ENCODE assay signal across 17 cellular contexts in genomic region chr4:28211714-28212470, GRCh38.
"Had no signal": no experiment of that assay in that cellular context is flagged by ENCODE, and none has a peak within 500 bp of the region (broad histone marks: within the 10 kb centered on the region; RNA-seq: fewer than 3 reads in every experiment).

No MANE protein-coding gene starts in this region.

- H3K9me3 Mint-ChIP-seq: neural crest cell had no signal

- DNase-seq: activated B cell treated with CpG ODN at 0.5 μM for 24 hours; activated CD4-positive, alpha-beta T cell treated with anti-CD3 and anti-CD28 coated beads for 48 hours; activated CD8-positive, alpha-beta T cell treated with anti-CD3 and anti-CD28 coated beads for 36 hours; activated gamma-delta T cell; activated T-cell treated with anti-CD3 and anti-CD28 coated beads, Interleukin-2, amount 50 U/mL, for 4 hours; anterior cingulate cortex; esophagus squamous epithelium; foreskin fibroblast; kidney glomerular epithelial cell; right cardiac atrium; small intestine; stimulated activated naive CD8-positive, alpha-beta T cell treated with anti-CD3 and anti-CD28 coated beads, Interleukin-15, Interleukin-2, amounts not matched to agents 100 U/mL and 50 U/mL, for 24 hours; T-helper 2 cell; transverse colon had no signal

- H3K36me3 Mint-ChIP-seq: activated naive CD4-positive, alpha-beta T cell treated with anti-CD3 and anti-CD28 coated beads, Interleukin-2, amount 50 U/mL, for 72 hours had no signal

- H3K27ac Mint-ChIP-seq: activated B cell treated with CpG ODN at 0.5 μM for 24 hours; activated CD8-positive, alpha-beta T cell treated with anti-CD3 and anti-CD28 coated beads for 36 hours; activated naive CD4-positive, alpha-beta T cell treated with anti-CD3 and anti-CD28 coated beads, Interleukin-2, amount 50 U/mL, for 72 hours had no signal

- H3K27ac ChIP-seq: esophagus squamous epithelium, prostate gland, transverse colon had no signal

- H3K27me3 ChIP-seq: esophagus squamous epithelium, transverse colon had no signal

- ATAC-seq: activated CD8-positive, alpha-beta T cell treated with anti-CD3 and anti-CD28 coated beads for 36 hours; activated naive CD4-positive, alpha-beta T cell treated with anti-CD3 and anti-CD28 coated beads, Interleukin-2, amount 50 U/mL, for 72 hours; activated T-cell treated with anti-CD3 and anti-CD28 coated beads, Interleukin-2, amount 50 U/mL, for 4 hours; right cardiac atrium; stimulated activated naive CD8-positive, alpha-beta T cell treated with anti-CD3 and anti-CD28 coated beads, Interleukin-15, Interleukin-2, amounts not matched to agents 100 U/mL and 50 U/mL, for 24 hours had no signal

- H3K4me3 ChIP-seq: esophagus squamous epithelium, prostate gland, transverse colon had no signal

- H3K36me3 ChIP-seq: esophagus squamous epithelium, prostate gland, transverse colon had no signal

- H3K27me3 Mint-ChIP-seq: activated B cell treated with CpG ODN at 0.5 μM for 24 hours; activated CD8-positive, alpha-beta T cell treated with anti-CD3 and anti-CD28 coated beads for 36 hours had no signal

- H3K4me3 Mint-ChIP-seq: activated B cell treated with CpG ODN at 0.5 μM for 24 hours; activated CD8-positive, alpha-beta T cell treated with anti-CD3 and anti-CD28 coated beads for 36 hours; activated T-cell treated with anti-CD3 and anti-CD28 coated beads, Interleukin-2, amount 50 U/mL, for 4 hours; neural crest cell had no signal

- H3K4me1 Mint-ChIP-seq: activated B cell treated with CpG ODN at 0.5 μM for 24 hours, neural crest cell had no signal
